Comparison of ENCODE assay signal across 1 cellular context in the genomic region with DNA sequence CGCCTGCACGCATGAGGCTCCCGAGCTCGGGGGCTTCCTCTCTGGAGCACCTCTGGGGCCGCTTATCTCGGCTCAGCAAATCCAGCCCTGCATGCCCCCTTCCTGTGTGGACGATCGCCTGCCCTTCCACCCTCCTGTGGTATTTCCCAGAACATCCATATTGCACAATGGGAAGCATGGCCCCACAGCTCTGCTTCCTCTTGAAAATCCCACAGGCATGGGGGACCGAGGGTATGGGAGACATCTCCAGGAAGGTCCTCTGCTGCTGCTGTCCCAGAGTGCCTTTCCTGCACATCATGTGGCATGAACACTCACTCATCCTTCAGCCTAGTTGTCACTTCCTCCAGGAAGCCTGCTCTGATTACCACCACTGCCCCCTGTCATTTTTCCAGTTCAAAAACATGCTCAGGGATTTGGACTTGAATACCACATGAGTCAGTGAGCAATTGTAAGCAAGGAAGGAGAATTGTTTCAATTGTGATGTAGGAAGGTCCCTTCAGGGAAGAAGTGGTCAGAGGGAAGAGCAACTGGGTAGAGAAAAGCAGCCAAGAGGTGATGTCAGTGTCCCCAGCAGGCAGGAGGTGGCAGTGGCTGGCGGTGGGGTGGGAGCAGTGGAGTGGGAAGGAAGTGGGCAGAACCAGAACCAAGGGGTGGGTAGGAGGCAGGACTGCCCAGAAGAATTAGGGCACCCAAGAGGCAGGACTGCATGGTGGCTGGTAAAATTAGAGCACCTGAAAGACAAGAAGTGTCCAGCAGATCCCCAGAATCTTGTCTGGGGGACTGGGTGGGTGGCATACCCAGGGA.
TF ChIP-seq lines count a peak whose summit lies in the region.

No MANE protein-coding gene starts in this region.

TF ChIP-seq in HEK293, 187 proteins besides CTCF, POLR2A, EP300 and RAD21 (continued from another document):
- TF ChIP-seq, protein P1, sequence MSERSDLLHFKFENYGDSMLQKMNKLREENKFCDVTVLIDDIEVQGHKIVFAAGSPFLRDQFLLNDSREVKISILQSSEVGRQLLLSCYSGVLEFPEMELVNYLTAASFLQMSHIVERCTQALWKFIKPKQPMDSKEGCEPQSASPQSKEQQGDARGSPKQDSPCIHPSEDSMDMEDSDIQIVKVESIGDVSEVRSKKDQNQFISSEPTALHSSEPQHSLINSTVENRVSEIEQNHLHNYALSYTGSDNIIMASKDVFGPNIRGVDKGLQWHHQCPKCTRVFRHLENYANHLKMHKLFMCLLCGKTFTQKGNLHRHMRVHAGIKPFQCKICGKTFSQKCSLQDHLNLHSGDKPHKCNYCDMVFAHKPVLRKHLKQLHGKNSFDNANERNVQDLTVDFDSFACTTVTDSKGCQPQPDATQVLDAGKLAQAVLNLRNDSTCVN (tag by site-specific recombination; optimal IDR thresholded peaks at IDR 0.05): no peak
- TF ChIP-seq ZNF677 (tag by site-specific recombination; IDR thresholded peaks at IDR 0.05): no peak
- 0 out of 2 replicates have a peak, but pooled peaks have one; percentile 30 for TF ChIP-seq GLIS2 (tag by site-specific recombination; IDR thresholded peaks at IDR 0.05)
- TF ChIP-seq, protein P2, sequence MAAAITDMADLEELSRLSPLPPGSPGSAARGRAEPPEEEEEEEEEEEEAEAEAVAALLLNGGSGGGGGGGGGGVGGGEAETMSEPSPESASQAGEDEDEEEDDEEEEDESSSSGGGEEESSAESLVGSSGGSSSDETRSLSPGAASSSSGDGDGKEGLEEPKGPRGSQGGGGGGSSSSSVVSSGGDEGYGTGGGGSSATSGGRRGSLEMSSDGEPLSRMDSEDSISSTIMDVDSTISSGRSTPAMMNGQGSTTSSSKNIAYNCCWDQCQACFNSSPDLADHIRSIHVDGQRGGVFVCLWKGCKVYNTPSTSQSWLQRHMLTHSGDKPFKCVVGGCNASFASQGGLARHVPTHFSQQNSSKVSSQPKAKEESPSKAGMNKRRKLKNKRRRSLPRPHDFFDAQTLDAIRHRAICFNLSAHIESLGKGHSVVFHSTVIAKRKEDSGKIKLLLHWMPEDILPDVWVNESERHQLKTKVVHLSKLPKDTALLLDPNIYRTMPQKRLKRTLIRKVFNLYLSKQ (tag by site-specific recombination; IDR thresholded peaks at IDR 0.05; ENCODE audit: borderline replicate concordance): no peak
- TF ChIP-seq ZFHX2 (tag by site-specific recombination; conservative IDR thresholded peaks at IDR 0.05): peak; percentile 94
- TF ChIP-seq ZNF391 (tag by site-specific recombination; IDR thresholded peaks at IDR 0.05; ENCODE audit: borderline replicate concordance, low read depth): no peak
